ENCODE assay signal across 14 cellular contexts in genomic region chr11:65298131-65298535, GRCh38. TPM values are rescaled to one million over a fixed set of nuclear protein-coding genes. Genes with fewer than 3 reads are reported as not detected.
DNase-seq lines count a peak whose midpoint lies in the region; ATAC-seq and TF ChIP-seq lines count a peak whose summit lies in the region.
"Had no signal": no experiment of that assay in that cellular context is flagged by ENCODE, and none has a peak within 500 bp of the region (broad histone marks: within the 10 kb centered on the region; RNA-seq: fewer than 3 reads in every experiment).

No MANE protein-coding gene starts in this region.

- CTCF ChIA-PET in SK-N-SH (lab: Yijun Ruan, JAX) = interaction anchor here (1.8 to 37.6 kb wide), 3 partner anchors 9 to 93 kb away, joined by 3 to 1118 read pairs (median 4); partner anchors contain the start of genes CDC42EP2 and DPF2

- H3K36me3 ChIP-seq in SK-N-SH (replicated peaks in 1 of 2; ENCODE audit: control insufficient read depth in 1 of 2, insufficient read depth in 2 of 2, low read length in 1 of 2) = peaks cover 9 to 23% of the 10 kb centered on the region in 2 experiments
- H3K36me3 ChIP-seq in osteoblast (ENCODE audit: insufficient read depth, low read length) = peaks cover 26% of the 10 kb centered on the region
- H3K36me3 ChIP-seq in uterus = no peaks in the 10 kb centered on the region

- H3K27ac ChIP-seq in SK-N-SH (ENCODE audit: low read depth in 2 of 2, low read length in 1 of 2) (peak overlapping the region in 1 of 2 experiments; percentile 73; a peak in 1 of 4 replicates), osteoblast (ENCODE audit: low read depth, low read length) (peak overlapping the region; percentile 58), uterus (peak overlapping the region; percentile 91 to 95)
- H3K27ac ChIP-seq: A549 had no signal

- POLR2A ChIA-PET in SK-N-SH (lab: Yijun Ruan, JAX) = interaction anchor here (0.7 to 1.4 kb wide), 6 partner anchors 9 to 207 kb away, joined by 3 to 6 read pairs (median 3); partner anchors contain the start of gene CDC42EP2

- peaks cover 0 to 40% of the 10 kb centered on the region in 2 experiments; a peak in 1 of 4 replicates for H3K4me1 ChIP-seq in SK-N-SH (ENCODE audit: control insufficient read depth in 1 of 2, insufficient read depth in 2 of 2, low read depth in 1 of 2, low read length in 1 of 2)
- peaks cover 8% of the 10 kb centered on the region for H3K4me1 ChIP-seq in osteoblast (ENCODE audit: insufficient read depth, low read length)
- H3K4me1 ChIP-seq in uterus = peaks cover 13 to 54% of the 10 kb centered on the region in 2 donors

- peaks cover 7% of the 10 kb centered on the region for H3K27me3 Mint-ChIP-seq in endothelial cell (ENCODE audit: unreplicated experiment)
- H3K27me3 Mint-ChIP-seq: T-cell, type B pancreatic cell had no signal

- 77% methylated on average over 6 of the region's 8 CpGs for WGBS in SK-N-SH (ENCODE audit: low lambda C conversion rate)

- TF ChIP-seq POLR2A in uterus (IDR thresholded peaks at IDR 0.05) = no peak

- H3K4me3 Mint-ChIP-seq in endothelial cell (ENCODE audit: unreplicated experiment) = no peak overlapping the region
- H3K4me3 Mint-ChIP-seq: T-cell, type B pancreatic cell had no signal

- no peaks in the 10 kb centered on the region for H3K79me2 ChIP-seq in SK-N-SH (ENCODE audit: insufficient read depth)
- no peaks in the 10 kb centered on the region for H3K79me2 ChIP-seq in osteoblast (ENCODE audit: insufficient read depth, low read length)

- peaks cover 7% of the 10 kb centered on the region for H3K4me1 Mint-ChIP-seq in endothelial cell (ENCODE audit: unreplicated experiment)
- H3K4me1 Mint-ChIP-seq: T-cell had no signal

- H3K36me3 Mint-ChIP-seq in endothelial cell (ENCODE audit: low read depth, unreplicated experiment) = peaks cover 29% of the 10 kb centered on the region

- no peak for TF ChIP-seq CTCF in SK-N-SH (IDR thresholded peaks at IDR 0.05)
- TF ChIP-seq CTCF in osteoblast (IDR thresholded peaks at IDR 0.05; ENCODE audit: extremely low read depth, low read depth, low read length) = no peak
- no peak for TF ChIP-seq CTCF in uterus (IDR thresholded peaks at IDR 0.05)
- no peak for TF ChIP-seq CTCF in endothelial cell (IDR thresholded peaks at IDR 0.05; ENCODE audit: unreplicated experiment)

- H3K4me3 ChIP-seq in SK-N-SH (ENCODE audit: low read depth in 2 of 2, low read length in 1 of 2) (no peak overlapping the region), osteoblast (ENCODE audit: insufficient read depth, low read length) (no peak overlapping the region), uterus (no peak overlapping the region)
- H3K4me3 ChIP-seq: A549 had no signal

- no peak for TF ChIP-seq RAD21 in SK-N-SH (IDR thresholded peaks at IDR 0.05; ENCODE audit: low read length)

- ATAC-seq in SK-N-SH treated with all-trans-retinoic acid at 6 μM for 48 hours (no peak), left cardiac atrium (peak; percentile 77 to 83), GM19328 (IDR thresholded peaks at IDR 0.05; ENCODE audit: unreplicated experiment) (no peak)
- ATAC-seq: A549, T-cell had no signal

- H3K9me3 ChIP-seq in SK-N-SH (no peaks in the 10 kb centered on the region), osteoblast (ENCODE audit: low read depth, low read length) (no peaks in the 10 kb centered on the region), uterus (no peaks in the 10 kb centered on the region)
- H3K9me3 ChIP-seq: A549 had no signal

- no peak overlapping the region for H2AFZ ChIP-seq in SK-N-SH (ENCODE audit: low read depth)
- H2AFZ ChIP-seq in osteoblast (ENCODE audit: low read length) = no peak overlapping the region

- H4K20me1 ChIP-seq in SK-N-SH (ENCODE audit: insufficient read depth) (no peaks in the 10 kb centered on the region), osteoblast (ENCODE audit: insufficient read depth, low read length) (no peaks in the 10 kb centered on the region)

- TF ChIP-seq EP300 in SK-N-SH (IDR thresholded peaks at IDR 0.05; ENCODE audit: borderline replicate concordance in 1 of 2, low read depth in 1 of 2, low read length in 1 of 2) = no peak

- no peaks in the 10 kb centered on the region for H3K9me3 Mint-ChIP-seq in endothelial cell (ENCODE audit: unreplicated experiment)
- H3K9me3 Mint-ChIP-seq: T-cell, type B pancreatic cell had no signal

- no peak for DNase-seq in SK-N-SH
- peak; percentile 85 for DNase-seq in left cardiac atrium
- DNase-seq in osteoblast (ENCODE audit: insufficient read length, low spot score, missing footprints) = no peak
- peak; percentile 86 to 90 for DNase-seq in uterus
- DNase-seq in endothelial cell (ENCODE audit: low spot score) = no peak
- no peak for DNase-seq in NCI-H1436 (lab: John Stamatoyannopoulos, UW)
- DNase-seq: cerebellar nuclear complex; NCI-H524 treated with DMSO at 0.1 percent for 48 hours; stimulated activated CD4-positive, alpha-beta T cell treated with anti-CD3 and anti-CD28 coated beads, Interleukin-1b, Interleukin-23, amount 100 ng/mL, for 48 hours; T-cell had no signal

- no peaks in the 10 kb centered on the region for H3F3A ChIP-seq in SK-N-SH (replicated peaks; ENCODE audit: insufficient read depth)

- intact Hi-C loops in left cardiac atrium (cut with DNase I) = no loop called here
- intact Hi-C loops in uterus (cut with DNase I; ENCODE audit: low total_unique reads) = no loop called here

- no peaks in the 10 kb centered on the region for H3K9me2 ChIP-seq in SK-N-SH

- H3K9ac ChIP-seq in SK-N-SH = no peak overlapping the region

- H3K27ac Mint-ChIP-seq in endothelial cell (ENCODE audit: unreplicated experiment) = no peak overlapping the region
- H3K27ac Mint-ChIP-seq: T-cell, type B pancreatic cell had no signal

- no peak overlapping the region for H3K4me2 ChIP-seq in SK-N-SH
- no peak overlapping the region for H3K4me2 ChIP-seq in osteoblast (ENCODE audit: insufficient read depth, low read length)
- H3K4me2 ChIP-seq: A549 had no signal

- H3K27me3 ChIP-seq in SK-N-SH (ENCODE audit: insufficient read depth) (no peaks in the 10 kb centered on the region), osteoblast (ENCODE audit: insufficient read depth, low read length) (no peaks in the 10 kb centered on the region), uterus (no peaks in the 10 kb centered on the region)

TF ChIP-seq in SK-N-SH, 30 proteins besides CTCF, POLR2A, EP300 and RAD21 (continues in another document):
- no peak for TF ChIP-seq ZBTB33 (IDR thresholded peaks at IDR 0.05; ENCODE audit: borderline replicate concordance, low read depth)

TF ChIP-seq in SK-N-SH treated with all-trans-retinoic acid at 6 μM for 48 hours, 23 proteins besides CTCF, POLR2A, EP300 and RAD21:
- TF ChIP-seq TOX (CRISPR knock-in tag; IDR thresholded peaks at IDR 0.05; ENCODE audit: borderline replicate concordance) = no peak
- no peak for TF ChIP-seq ZFP3 (CRISPR knock-in tag; IDR thresholded peaks at IDR 0.05)
- TF ChIP-seq PPARA (CRISPR knock-in tag; IDR thresholded peaks at IDR 0.05; ENCODE audit: borderline replicate concordance) = no peak

RNA-seq across cellular contexts. Expression of gene CDC42EP2, which starts 16.5 kb away (rescaled TPM):
- 5.1 and 8.1 TPM in 2 replicates for polyA plus RNA-seq in SK-N-SH (2012; rRNA removed)
- 2.5 and 4.1 TPM in 2 replicates for polyA plus RNA-seq in SK-N-SH (2012; cell fraction: cytosol; rRNA removed)
- 5.6 and 7.7 TPM in 2 replicates for polyA plus RNA-seq in SK-N-SH (2012; cell fraction: nucleus; rRNA removed)
- total RNA-seq in left cardiac atrium (10 to 100 TPM; 21.7 to 28.9 TPM), osteoblast (15.0 and 15.6 TPM in 2 replicates), uterus (10 to 100 TPM in 3 of 4 donors, 1 to 10 TPM in 1; 9.7 to 65.3 (median 33.2) TPM), endothelial cell (ENCODE audit: unreplicated experiment) (37.7 TPM)

RNA-seq across cellular contexts. Expression of gene DPF2, which starts 35.5 kb away (rescaled TPM):
- 29.6 and 44.9 TPM in 2 replicates for polyA plus RNA-seq in SK-N-SH (2012; rRNA removed)
- polyA plus RNA-seq in SK-N-SH (2012; cell fraction: cytosol; rRNA removed) = 32.6 and 36.7 TPM in 2 replicates
- 71.8 and 81.4 TPM in 2 replicates for polyA plus RNA-seq in SK-N-SH (2012; cell fraction: nucleus; rRNA removed)
- total RNA-seq in left cardiac atrium (10 to 100 TPM; 46.7 to 47.7 TPM), osteoblast (44.2 and 48.1 TPM in 2 replicates), uterus (100 to 1,000 TPM in 1 of 4 donors, 10 to 100 TPM in 3; 16.1 to 108 (median 56.8) TPM), endothelial cell (ENCODE audit: unreplicated experiment) (77.6 TPM)

RNA-seq across cellular contexts. Expression of gene POLA2, which starts 36.4 kb away (rescaled TPM):
- 18.4 and 19.4 TPM in 2 replicates for polyA plus RNA-seq in SK-N-SH (2012; rRNA removed)
- polyA plus RNA-seq in SK-N-SH (2012; cell fraction: cytosol; rRNA removed) = 10.1 and 12.1 TPM in 2 replicates
- 26.0 and 41.1 TPM in 2 replicates for polyA plus RNA-seq in SK-N-SH (2012; cell fraction: nucleus; rRNA removed)
- total RNA-seq in left cardiac atrium (1 to 10 TPM; 5.3 to 7.3 TPM), osteoblast (4.3 and 6.2 TPM in 2 replicates), uterus (10 to 100 TPM in 2 of 4 donors, 1 to 10 TPM in 2; 3.3 to 13.5 (median 7.6) TPM), endothelial cell (ENCODE audit: unreplicated experiment) (17.9 TPM)

RNA-seq across cellular contexts. Expression of gene TIGD3, which starts 56.4 kb away (rescaled TPM):
- 0.34 and 0.41 TPM in 2 replicates for polyA plus RNA-seq in SK-N-SH (2012; rRNA removed)
- 0.19 and 0.41 TPM in 2 replicates for polyA plus RNA-seq in SK-N-SH (2012; cell fraction: cytosol; rRNA removed)
- polyA plus RNA-seq in SK-N-SH (2012; cell fraction: nucleus; rRNA removed) = 0.75 and 0.92 TPM in 2 replicates
- total RNA-seq in left cardiac atrium = under 1 TPM in 1 of 2 donors, not detected in 1; 0.12 TPM
- total RNA-seq in osteoblast = not detected in 2 replicates
- total RNA-seq in uterus = under 1 TPM in 2 of 4 donors, not detected in 2; under 0.01 to 0.35 TPM
- 0.44 TPM for total RNA-seq in endothelial cell (ENCODE audit: unreplicated experiment)

Comparison
In these comparisons a context has a peak if more than half of its experiments do, and no peak if none do; other contexts are left out.
1. DNase-seq: peak in left cardiac atrium (single experiment) and uterus (2 of 2); none in SK-N-SH (single experiment), osteoblast (single experiment), endothelial cell (single experiment) and NCI-H1436 (single experiment).
2. ATAC-seq: peak in left cardiac atrium (2 of 2); none in SK-N-SH treated with all-trans-retinoic acid at 6 μM for 48 hours (single experiment) and GM19328 (single experiment).